Comparison of ENCODE assay signal across 13 cellular contexts in the genomic region with DNA sequence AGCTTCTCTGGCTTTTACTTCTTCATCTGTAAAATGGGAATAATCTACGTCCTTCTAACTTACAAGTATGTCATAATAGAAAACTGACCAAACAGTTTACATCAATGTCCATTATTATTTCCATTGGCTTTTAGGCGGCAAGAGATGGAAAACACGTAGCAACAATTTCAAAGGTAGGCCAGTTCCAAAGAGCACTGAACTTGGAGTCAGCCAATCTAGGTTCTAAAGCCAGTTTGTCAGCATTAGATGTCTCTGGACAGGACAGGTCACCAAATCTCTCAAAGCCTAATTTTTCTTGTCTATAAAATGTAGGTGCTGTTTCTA. TPM values are rescaled to one million over a fixed set of nuclear protein-coding genes. Genes with fewer than 3 reads are reported as not detected.
"Had no signal": no experiment of that assay in that cellular context is flagged by ENCODE, and none has a peak within 500 bp of the region (broad histone marks: within the 10 kb centered on the region; RNA-seq: fewer than 3 reads in every experiment).

No MANE protein-coding gene starts in this region.

- DNase-seq: activated CD4-positive, alpha-beta T cell treated with anti-CD3 and anti-CD28 coated beads for 48 hours; activated naive CD4-positive, alpha-beta T cell treated with Interleukin-2 at 50 U/mL for 16 hours; body of pancreas; foreskin keratinocyte; mucosa of descending colon; natural killer cell; stimulated activated CD4-positive, alpha-beta T cell treated with anti-CD3 and anti-CD28 coated beads, Interleukin-2, amount 100 ng/mL, for 48 hours; stimulated activated naive CD8-positive, alpha-beta T cell treated with anti-CD3 and anti-CD28 coated beads, Interleukin-15, Interleukin-2, amounts not matched to agents 100 U/mL and 50 U/mL, for 24 hours; T-helper 1 cell; trophoblast cell had no signal

- H3K27me3 ChIP-seq: body of pancreas, foreskin keratinocyte had no signal

- H3K4me3 ChIP-seq: body of pancreas, mucosa of descending colon, SK-N-MC had no signal

- H3K4me1 ChIP-seq: foreskin keratinocyte had no signal

- H3K9me3 ChIP-seq: body of pancreas, mucosa of descending colon had no signal

- H3K27ac ChIP-seq: foreskin keratinocyte, SK-N-MC had no signal

- ATAC-seq: body of pancreas; foreskin keratinocyte; mucosa of descending colon; natural killer cell; Right ventricle myocardium inferior; stimulated activated naive CD8-positive, alpha-beta T cell treated with anti-CD3 and anti-CD28 coated beads, Interleukin-15, Interleukin-2, amounts not matched to agents 100 U/mL and 50 U/mL, for 24 hours; WTC11 had no signal

RNA-seq across cellular contexts. Expression of a gene that starts 17.6 kb away (rescaled TPM):
- polyA plus RNA-seq: foreskin keratinocyte had no signal
